Comparison of ENCODE assay signal across 2 cellular contexts in genomic region chr1:111735858-111736544, GRCh38.
TF ChIP-seq lines count a peak whose summit lies in the region.

No MANE protein-coding gene starts in this region.

TF ChIP-seq in GM23338, 12 proteins besides CTCF, POLR2A, EP300 and RAD21:
- TF ChIP-seq, protein P1, sequence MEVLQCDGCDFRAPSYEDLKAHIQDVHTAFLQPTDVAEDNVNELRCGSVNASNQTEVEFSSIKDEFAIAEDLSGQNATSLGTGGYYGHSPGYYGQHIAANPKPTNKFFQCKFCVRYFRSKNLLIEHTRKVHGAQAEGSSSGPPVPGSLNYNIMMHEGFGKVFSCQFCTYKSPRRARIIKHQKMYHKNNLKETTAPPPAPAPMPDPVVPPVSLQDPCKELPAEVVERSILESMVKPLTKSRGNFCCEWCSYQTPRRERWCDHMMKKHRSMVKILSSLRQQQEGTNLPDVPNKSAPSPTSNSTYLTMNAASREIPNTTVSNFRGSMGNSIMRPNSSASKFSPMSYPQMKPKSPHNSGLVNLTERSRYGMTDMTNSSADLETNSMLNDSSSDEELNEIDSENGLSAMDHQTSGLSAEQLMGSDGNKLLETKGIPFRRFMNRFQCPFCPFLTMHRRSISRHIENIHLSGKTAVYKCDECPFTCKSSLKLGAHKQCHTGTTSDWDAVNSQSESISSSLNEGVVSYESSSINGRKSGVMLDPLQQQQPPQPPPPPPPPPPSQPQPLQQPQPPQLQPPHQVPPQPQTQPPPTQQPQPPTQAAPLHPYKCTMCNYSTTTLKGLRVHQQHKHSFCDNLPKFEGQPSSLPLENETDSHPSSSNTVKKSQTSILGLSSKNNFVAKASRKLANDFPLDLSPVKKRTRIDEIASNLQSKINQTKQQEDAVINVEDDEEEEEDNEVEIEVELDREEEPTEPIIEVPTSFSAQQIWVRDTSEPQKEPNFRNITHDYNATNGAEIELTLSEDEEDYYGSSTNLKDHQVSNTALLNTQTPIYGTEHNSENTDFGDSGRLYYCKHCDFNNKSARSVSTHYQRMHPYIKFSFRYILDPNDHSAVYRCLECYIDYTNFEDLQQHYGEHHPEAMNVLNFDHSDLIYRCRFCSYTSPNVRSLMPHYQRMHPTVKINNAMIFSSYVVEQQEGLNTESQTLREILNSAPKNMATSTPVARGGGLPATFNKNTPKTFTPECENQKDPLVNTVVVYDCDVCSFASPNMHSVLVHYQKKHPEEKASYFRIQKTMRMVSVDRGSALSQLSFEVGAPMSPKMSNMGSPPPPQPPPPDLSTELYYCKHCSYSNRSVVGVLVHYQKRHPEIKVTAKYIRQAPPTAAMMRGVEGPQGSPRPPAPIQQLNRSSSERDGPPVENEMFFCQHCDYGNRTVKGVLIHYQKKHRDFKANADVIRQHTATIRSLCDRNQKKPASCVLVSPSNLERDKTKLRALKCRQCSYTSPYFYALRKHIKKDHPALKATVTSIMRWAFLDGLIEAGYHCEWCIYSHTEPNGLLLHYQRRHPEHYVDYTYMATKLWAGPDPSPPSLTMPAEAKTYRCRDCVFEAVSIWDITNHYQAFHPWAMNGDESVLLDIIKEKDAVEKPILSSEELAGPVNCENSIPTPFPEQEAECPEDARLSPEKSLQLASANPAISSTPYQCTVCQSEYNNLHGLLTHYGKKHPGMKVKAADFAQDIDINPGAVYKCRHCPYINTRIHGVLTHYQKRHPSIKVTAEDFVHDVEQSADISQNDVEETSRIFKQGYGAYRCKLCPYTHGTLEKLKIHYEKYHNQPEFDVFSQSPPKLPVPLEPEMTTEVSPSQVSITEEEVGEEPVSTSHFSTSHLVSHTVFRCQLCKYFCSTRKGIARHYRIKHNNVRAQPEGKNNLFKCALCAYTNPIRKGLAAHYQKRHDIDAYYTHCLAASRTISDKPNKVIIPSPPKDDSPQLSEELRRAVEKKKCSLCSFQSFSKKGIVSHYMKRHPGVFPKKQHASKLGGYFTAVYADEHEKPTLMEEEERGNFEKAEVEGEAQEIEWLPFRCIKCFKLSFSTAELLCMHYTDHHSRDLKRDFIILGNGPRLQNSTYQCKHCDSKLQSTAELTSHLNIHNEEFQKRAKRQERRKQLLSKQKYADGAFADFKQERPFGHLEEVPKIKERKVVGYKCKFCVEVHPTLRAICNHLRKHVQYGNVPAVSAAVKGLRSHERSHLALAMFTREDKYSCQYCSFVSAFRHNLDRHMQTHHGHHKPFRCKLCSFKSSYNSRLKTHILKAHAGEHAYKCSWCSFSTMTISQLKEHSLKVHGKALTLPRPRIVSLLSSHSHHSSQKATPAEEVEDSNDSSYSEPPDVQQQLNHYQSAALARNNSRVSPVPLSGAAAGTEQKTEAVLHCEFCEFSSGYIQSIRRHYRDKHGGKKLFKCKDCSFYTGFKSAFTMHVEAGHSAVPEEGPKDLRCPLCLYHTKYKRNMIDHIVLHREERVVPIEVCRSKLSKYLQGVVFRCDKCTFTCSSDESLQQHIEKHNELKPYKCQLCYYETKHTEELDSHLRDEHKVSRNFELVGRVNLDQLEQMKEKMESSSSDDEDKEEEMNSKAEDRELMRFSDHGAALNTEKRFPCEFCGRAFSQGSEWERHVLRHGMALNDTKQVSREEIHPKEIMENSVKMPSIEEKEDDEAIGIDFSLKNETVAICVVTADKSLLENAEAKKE (CRISPR knock-in tag; IDR thresholded peaks at IDR 0.05), result no peak
- no peak for TF ChIP-seq JUNB (IDR thresholded peaks at IDR 0.05; ENCODE audit: unreplicated experiment)
- TF ChIP-seq ZNF331 (CRISPR knock-in tag; IDR thresholded peaks at IDR 0.05; ENCODE audit: low read depth), result no peak
- peak; percentile 35; the same call in 1 of the 2 replicates for TF ChIP-seq POLR2AphosphoS5 (IDR thresholded peaks at IDR 0.05; ENCODE audit: low read depth)
- no peak for TF ChIP-seq EZH2 (IDR thresholded peaks at IDR 0.05; ENCODE audit: low read depth, unreplicated experiment)

TF ChIP-seq in K562, 482 proteins besides CTCF, POLR2A, EP300 and RAD21:
- TF ChIP-seq KDM2B (CRISPR knock-in tag; IDR thresholded peaks at IDR 0.05), result no peak
- TF ChIP-seq ZBTB2 (IDR thresholded peaks at IDR 0.05), result no peak
- TF ChIP-seq TAF9B (IDR thresholded peaks at IDR 0.05; ENCODE audit: partially characterized antibody), result no peak
- peak; percentile 85 for TF ChIP-seq ZFP36 (IDR thresholded peaks at IDR 0.05; ENCODE audit: low read depth, low read length, partially characterized antibody)
- TF ChIP-seq HMGN3 (IDR thresholded peaks at IDR 0.05; ENCODE audit: borderline replicate concordance, extremely low read depth, insufficient read length, low read depth, low read length), result no peak
- no peak for TF ChIP-seq XRCC4 (IDR thresholded peaks at IDR 0.05; ENCODE audit: extremely low read depth, insufficient read depth, insufficient read length)
- TF ChIP-seq PHF20 (IDR thresholded peaks at IDR 0.05; ENCODE audit: partially characterized antibody), result no peak
- no peak for TF ChIP-seq ZFPM2 (CRISPR knock-in tag; IDR thresholded peaks at IDR 0.05)
